ENCODE assay signal across 11 cellular contexts in the genomic region with DNA sequence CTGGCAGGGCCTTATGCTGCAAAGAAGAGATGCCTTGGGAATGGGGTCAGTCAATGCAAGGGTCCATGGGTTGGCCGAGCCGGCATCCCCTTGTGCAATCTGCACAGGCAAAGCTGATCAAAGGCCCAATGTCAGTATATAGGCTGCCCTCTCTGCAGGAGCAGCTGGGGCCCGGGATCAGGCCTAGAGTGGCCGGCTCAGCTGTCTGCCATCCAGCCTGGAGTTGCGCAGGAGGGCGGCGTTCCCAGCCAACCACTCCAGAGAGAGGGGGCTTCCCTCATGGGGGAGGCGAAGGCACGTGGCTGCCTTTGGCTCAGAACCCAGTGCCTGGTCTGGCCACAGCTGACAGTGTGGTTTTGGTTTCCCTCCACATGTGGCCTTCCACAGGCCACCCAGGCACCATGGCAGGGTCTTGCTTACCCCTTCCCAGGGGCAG. TPM values are rescaled to one million over a fixed set of nuclear protein-coding genes. Genes with fewer than 3 reads are reported as not detected.
DNase-seq lines count a peak whose midpoint lies in the region; ATAC-seq and TF ChIP-seq lines count a peak whose summit lies in the region.
"Had no signal": no experiment of that assay in that cellular context is flagged by ENCODE, and none has a peak within 500 bp of the region (broad histone marks: within the 10 kb centered on the region; RNA-seq: fewer than 3 reads in every experiment).

No MANE protein-coding gene starts in this region.

- H2AFZ ChIP-seq in IMR-90 (replicated peaks; ENCODE audit: low read length, poor library complexity) = peak overlapping the region; percentile 25

- no peaks in the 10 kb centered on the region for H3K79me1 ChIP-seq in IMR-90 (ENCODE audit: low read depth in 1 of 2, low read length in 2 of 2)

- peaks cover 63% of the 10 kb centered on the region for H3K4me1 ChIP-seq in CD8-positive, alpha-beta T cell (ENCODE audit: insufficient read depth, low read length)
- H3K4me1 ChIP-seq in IMR-90 (ENCODE audit: control insufficient read depth, insufficient read depth, low read length) = peaks cover 4% of the 10 kb centered on the region; the same call in 1 of the 2 replicates
- peaks cover 78 to 92% of the 10 kb centered on the region in 2 experiments for H3K4me1 ChIP-seq in neutrophil (ENCODE audit: control insufficient read depth in 1 of 2, insufficient read depth in 1 of 2, low read depth in 1 of 2, low read length in 1 of 2)

- H3K27me3 ChIP-seq in CD8-positive, alpha-beta T cell (ENCODE audit: insufficient read depth, low read length) = no peaks in the 10 kb centered on the region
- peaks cover 3% of the 10 kb centered on the region; the same call in 1 of the 2 replicates for H3K27me3 ChIP-seq in IMR-90 (ENCODE audit: control insufficient read depth, insufficient read depth, low read length)
- H3K27me3 ChIP-seq in neutrophil = no peaks in the 10 kb centered on the region

- intact Hi-C loops in CD8-positive, alpha-beta T cell (cut with DNase I, micrococcal nuclease) = loop anchor here (5.0 to 10.0 kb wide), 2 partner anchors 38 to 291 kb away; a partner anchor contains a TSS
- intact Hi-C loops in IMR-90 (cut with micrococcal nuclease) (no loop called here), left colon (cut with DNase I, micrococcal nuclease) (no loop called here)

- TF ChIP-seq RAD21 in IMR-90 (IDR thresholded peaks at IDR 0.05; ENCODE audit: low read length) = no peak

- no peak overlapping the region for H3K14ac ChIP-seq in IMR-90 (replicated peaks; ENCODE audit: low read depth, low read length)

- no peak overlapping the region for H2BK15ac ChIP-seq in IMR-90 (ENCODE audit: low read depth, low read length)

- H2BK5ac ChIP-seq in IMR-90 (ENCODE audit: low read depth, low read length, poor library complexity, severe bottlenecking) = no peak overlapping the region

- no peak overlapping the region for H3K9ac ChIP-seq in IMR-90 (ENCODE audit: low read depth, low read length)

- in situ Hi-C loops in IMR-90 (cut with MboI; ENCODE audit: low sequenced_read_pairs) = no loop called here

- H3K27me3 Mint-ChIP-seq in CD8-positive, alpha-beta T cell (ENCODE audit: low read depth) = no peaks in the 10 kb centered on the region
- no peaks in the 10 kb centered on the region for H3K27me3 Mint-ChIP-seq in activated naive CD8-positive, alpha-beta T cell treated with anti-CD3 and anti-CD28 coated beads, Interleukin-2, amount 10 ng/mL, durations not matched to agents 7 days and 5 days

- H3K56ac ChIP-seq in IMR-90 (ENCODE audit: extremely low read depth, insufficient read depth, low read length) = no peak overlapping the region

- CTCF ChIA-PET in CD8-positive, alpha-beta T cell (lab: Charles Lee) = interaction anchor here (1.4 to 4.2 kb wide), 3 partner anchors 10 to 17 kb away, joined by 4 to 17 read pairs (median 6); no protein-coding TSS in a partner anchor
- CTCF ChIA-PET in IMR-90 (lab: Yijun Ruan, JAX) = interaction anchor here (0.6 kb wide), 1 partner anchor 42 kb away, joined by 3 read pairs; no protein-coding TSS in a partner anchor

- no TSS peak for BruUV-seq in IMR-90 (replicated peaks; lab: Mats Ljungman, UMichigan)

- H4K8ac ChIP-seq in IMR-90 (ENCODE audit: low read depth in 2 of 2, low read length in 2 of 2) = no peak overlapping the region

- H2BK20ac ChIP-seq in IMR-90 (ENCODE audit: low read depth, low read length) = no peak overlapping the region

- no peaks in the 10 kb centered on the region for H3K9me3 Mint-ChIP-seq in CD8-positive, alpha-beta T cell
- H3K9me3 Mint-ChIP-seq in activated naive CD8-positive, alpha-beta T cell treated with anti-CD3 and anti-CD28 coated beads, Interleukin-2, amount 10 ng/mL, durations not matched to agents 7 days and 5 days = no peaks in the 10 kb centered on the region

- no peaks in the 10 kb centered on the region for H3K9me3 ChIP-seq in CD8-positive, alpha-beta T cell (ENCODE audit: low read length)
- H3K9me3 ChIP-seq in IMR-90 (ENCODE audit: control insufficient read depth, insufficient read depth, low read length) = no peaks in the 10 kb centered on the region
- no peaks in the 10 kb centered on the region for H3K9me3 ChIP-seq in neutrophil

- ATAC-seq in CD8-positive, alpha-beta T cell = no peak
- ATAC-seq in IMR-90 (ENCODE audit: low read depth) = no peak
- ATAC-seq in activated naive CD8-positive, alpha-beta T cell treated with anti-CD3 and anti-CD28 coated beads, Interleukin-2, amount 10 ng/mL, durations not matched to agents 7 days and 5 days (ENCODE audit: low read depth) = no peak
- ATAC-seq in left colon = no peak

- peak overlapping the region; percentile 94 for H3K27ac Mint-ChIP-seq in CD8-positive, alpha-beta T cell
- peak overlapping the region; percentile 99 for H3K27ac Mint-ChIP-seq in activated naive CD8-positive, alpha-beta T cell treated with anti-CD3 and anti-CD28 coated beads, Interleukin-2, amount 10 ng/mL, durations not matched to agents 7 days and 5 days

- peak overlapping the region; percentile 95 for H3K4me3 Mint-ChIP-seq in CD8-positive, alpha-beta T cell
- peak overlapping the region; percentile 98 for H3K4me3 Mint-ChIP-seq in activated naive CD8-positive, alpha-beta T cell treated with anti-CD3 and anti-CD28 coated beads, Interleukin-2, amount 10 ng/mL, durations not matched to agents 7 days and 5 days

- no peaks in the 10 kb centered on the region for H3K9me1 ChIP-seq in IMR-90 (ENCODE audit: insufficient read depth, low read length)

- no peak overlapping the region for H2BK120ac ChIP-seq in IMR-90 (ENCODE audit: low read depth, low read length)

- POLR2A ChIA-PET in CD8-positive, alpha-beta T cell (lab: Charles Lee) = interaction anchor here (5.6 kb wide), 1 partner anchor 15 kb away, joined by 89 read pairs; no protein-coding TSS in a partner anchor
- POLR2A ChIA-PET in IMR-90 (lab: Charles Lee; ENCODE audit: unreplicated experiment) = no interaction called here
- POLR2A ChIA-PET in activated naive CD8-positive, alpha-beta T cell treated with anti-CD3 and anti-CD28 coated beads, Interleukin-2, amount 10 ng/mL, durations not matched to agents 7 days and 5 days (lab: Charles Lee) = interaction anchor here (0.7 to 1.5 kb wide), 2 partner anchors 14 to 18 kb away, joined by 5 read pairs; no protein-coding TSS in a partner anchor

- H3K4me2 ChIP-seq in IMR-90 (ENCODE audit: low read depth, low read length) = no peak overlapping the region

- no peaks in the 10 kb centered on the region for H4K20me1 ChIP-seq in IMR-90 (ENCODE audit: insufficient read depth, low read length)

- H3K18ac ChIP-seq in IMR-90 (ENCODE audit: low read depth, low read length) = no peak overlapping the region

- H3K27ac ChIP-seq in CD8-positive, alpha-beta T cell (ENCODE audit: low read depth, low read length) = no peak overlapping the region
- no peak overlapping the region for H3K27ac ChIP-seq in IMR-90 (ENCODE audit: insufficient read depth, low read length)
- peak overlapping the region; percentile 97 for H3K27ac ChIP-seq in neutrophil

- no peak for TF ChIP-seq POLR2A in IMR-90 (IDR thresholded peaks at IDR 0.05; ENCODE audit: low read depth, low read length)

- peaks cover 69% of the 10 kb centered on the region for H3K4me1 Mint-ChIP-seq in CD8-positive, alpha-beta T cell (ENCODE audit: low read depth)
- peaks cover 38% of the 10 kb centered on the region for H3K4me1 Mint-ChIP-seq in activated naive CD8-positive, alpha-beta T cell treated with anti-CD3 and anti-CD28 coated beads, Interleukin-2, amount 10 ng/mL, durations not matched to agents 7 days and 5 days

- TF ChIP-seq CTCF in CD8-positive, alpha-beta T cell (IDR thresholded peaks at IDR 0.05) = no peak
- TF ChIP-seq CTCF in IMR-90 (conservative IDR thresholded peaks at IDR 0.05; ENCODE audit: low read depth, low read length) = no peak
- no peak for TF ChIP-seq CTCF in neutrophil (IDR thresholded peaks at IDR 0.05)

- no peak overlapping the region for H2AK9ac ChIP-seq in IMR-90 (replicated peaks; ENCODE audit: low read depth, low read length, poor library complexity)

- H3K4ac ChIP-seq in IMR-90 (ENCODE audit: low read depth, low read length) = no peak overlapping the region

- 88% methylated on average over 7 of the region's 9 CpGs; no CpG with 5 or more reads in 1 of the 2 experiments for WGBS in IMR-90 (ENCODE audit: extremely low coverage in 2 of 2, insufficient read length in 1 of 2), 2 experiments

- peaks cover 70% of the 10 kb centered on the region for H3K36me3 Mint-ChIP-seq in CD8-positive, alpha-beta T cell
- peaks cover 43% of the 10 kb centered on the region for H3K36me3 Mint-ChIP-seq in activated naive CD8-positive, alpha-beta T cell treated with anti-CD3 and anti-CD28 coated beads, Interleukin-2, amount 10 ng/mL, durations not matched to agents 7 days and 5 days

- no peak for DNase-seq in CD8-positive, alpha-beta T cell
- DNase-seq in IMR-90 = no peak
- DNase-seq in activated naive CD8-positive, alpha-beta T cell treated with anti-CD3 and anti-CD28 coated beads, Interleukin-2, amount 10 ng/mL, durations not matched to agents 7 days and 5 days = no peak
- DNase-seq in D341Med (ENCODE audit: low spot score) = no peak
- DNase-seq in stimulated activated CD4-positive, alpha-beta T cell treated with anti-CD3 and anti-CD28 coated beads, Interleukin-4, amount 100 ng/mL, for 4 hours = no peak
- DNase-seq in left colon = no peak
- DNase-seq: activated CD4-positive, CD25-positive, alpha-beta regulatory T cell treated with anti-CD3 and anti-CD28 coated beads, Interleukin-2, amount 50 U/mL, for 72 hours; foreskin melanocyte; kidney glomerular epithelial cell; occipital lobe had no signal

- H4K5ac ChIP-seq in IMR-90 (ENCODE audit: low read depth, low read length) = no peak overlapping the region

- dilution Hi-C loops in IMR-90 (cut with HindIII; ENCODE audit: low sequenced_read_pairs, unreplicated experiment) = no loop called here

- H3K4me3 ChIP-seq in CD8-positive, alpha-beta T cell (ENCODE audit: low read depth, low read length) = peak overlapping the region; percentile 83
- no peak overlapping the region for H3K4me3 ChIP-seq in IMR-90 (ENCODE audit: insufficient read depth, low read depth, low read length)
- H3K4me3 ChIP-seq in neutrophil (ENCODE audit: low read depth in 1 of 2, low read length in 1 of 2) = peak overlapping the region; percentile 93 to 97

- peaks cover 6% of the 10 kb centered on the region for H3K36me3 ChIP-seq in CD8-positive, alpha-beta T cell (ENCODE audit: insufficient read depth, low read length)
- H3K36me3 ChIP-seq in IMR-90 (ENCODE audit: control insufficient read depth, insufficient read depth, low read length) = no peaks in the 10 kb centered on the region
- H3K36me3 ChIP-seq in neutrophil = peaks cover 21% of the 10 kb centered on the region

- no peak overlapping the region for H2AK5ac ChIP-seq in IMR-90 (ENCODE audit: low read depth, low read length)

- H3K23ac ChIP-seq in IMR-90 (ENCODE audit: low read depth, low read length) = no peak overlapping the region

- H4K91ac ChIP-seq in IMR-90 (ENCODE audit: insufficient read depth, low read depth, low read length) = no peak overlapping the region

RNA-seq across cellular contexts. Expression of a gene that starts 3.9 kb away (rescaled TPM):
- 100 to 1,000 TPM; 105 to 121 TPM for total RNA-seq in CD8-positive, alpha-beta T cell
- under 0.01 and 0.18 TPM in 2 replicates for total RNA-seq in IMR-90 (2012; rRNA removed)
- 0.09 and 0.29 TPM in 2 replicates for polyA plus RNA-seq in IMR-90 (2012; rRNA removed)
- 0.14 and 0.18 TPM in 2 replicates for polyA plus RNA-seq in IMR-90 (2012; cell fraction: cytosol; rRNA removed)
- 0.52 and 1.9 TPM in 2 replicates for polyA plus RNA-seq in IMR-90 (2012; cell fraction: nucleus; rRNA removed; ENCODE audit: low replicate concordance)
- total RNA-seq in activated naive CD8-positive, alpha-beta T cell treated with anti-CD3 and anti-CD28 coated beads, Interleukin-2, amount 10 ng/mL, durations not matched to agents 7 days and 5 days = 100 to 1,000 TPM; 129 to 135 TPM
- 10 to 100 TPM in 1 of 2 donors, 1 to 10 TPM in 1; 6.6 to 10.6 TPM for total RNA-seq in left colon

RNA-seq across cellular contexts. Expression of a gene that starts 31.5 kb away (rescaled TPM):
- not detected for total RNA-seq in CD8-positive, alpha-beta T cell
- total RNA-seq in IMR-90 (2012; rRNA removed) (not detected in 2 replicates), left colon (not detected)
- polyA plus RNA-seq in IMR-90 (2012; rRNA removed) = not detected in 2 replicates
- polyA plus RNA-seq in IMR-90 (2012; cell fraction: cytosol; rRNA removed) = not detected in 2 replicates
- polyA plus RNA-seq in IMR-90 (2012; cell fraction: nucleus; rRNA removed; ENCODE audit: low replicate concordance) = not detected in 2 replicates
- total RNA-seq in activated naive CD8-positive, alpha-beta T cell treated with anti-CD3 and anti-CD28 coated beads, Interleukin-2, amount 10 ng/mL, durations not matched to agents 7 days and 5 days = not detected
- total RNA-seq: occipital lobe had no signal

RNA-seq across cellular contexts. Expression of a gene that starts 50.9 kb away (rescaled TPM):
- not detected for total RNA-seq in CD8-positive, alpha-beta T cell
- 1.1 TPM in 2 replicates for total RNA-seq in IMR-90 (2012; rRNA removed)
- polyA plus RNA-seq in IMR-90 (2012; rRNA removed) = 0.52 and 1.7 TPM in 2 replicates
- 0.12 and 0.54 TPM in 2 replicates for polyA plus RNA-seq in IMR-90 (2012; cell fraction: cytosol; rRNA removed)
- polyA plus RNA-seq in IMR-90 (2012; cell fraction: nucleus; rRNA removed; ENCODE audit: low replicate concordance) = 1.1 and 1.2 TPM in 2 replicates
- total RNA-seq in activated naive CD8-positive, alpha-beta T cell treated with anti-CD3 and anti-CD28 coated beads, Interleukin-2, amount 10 ng/mL, durations not matched to agents 7 days and 5 days = not detected
- 10 to 100 TPM; 34.4 to 41.4 TPM for total RNA-seq in left colon

Comparison
In these comparisons a context has a peak if more than half of its experiments do, and no peak if none do; other contexts are left out.
1. RNA of a gene that starts 3.9 kb away (total RNA-seq): 129 to 135 TPM in activated naive CD8-positive, alpha-beta T cell treated with anti-CD3 and anti-CD28 coated beads, Interleukin-2, amount 10 ng/mL, durations not matched to agents 7 days and 5 days and 105 to 121 TPM in CD8-positive, alpha-beta T cell; 6.6 to 10.6 TPM in left colon and under 0.01 to 0.18 TPM in IMR-90; every median in the first group is over 4 times any median in the second.
2. RNA of a gene that starts 50.9 kb away (total RNA-seq): 34.4 to 41.4 TPM in left colon; 1.1 TPM in IMR-90, not detected in CD8-positive, alpha-beta T cell and not detected in activated naive CD8-positive, alpha-beta T cell treated with anti-CD3 and anti-CD28 coated beads, Interleukin-2, amount 10 ng/mL, durations not matched to agents 7 days and 5 days; every median in the first group is over 10 times any median in the second.
3. intact Hi-C loops: an anchor here in CD8-positive, alpha-beta T cell (5.0 to 10.0 kb wide); none called in IMR-90 and left colon.